Comparison of ENCODE assay signal across 1 cellular context in the genomic region with DNA sequence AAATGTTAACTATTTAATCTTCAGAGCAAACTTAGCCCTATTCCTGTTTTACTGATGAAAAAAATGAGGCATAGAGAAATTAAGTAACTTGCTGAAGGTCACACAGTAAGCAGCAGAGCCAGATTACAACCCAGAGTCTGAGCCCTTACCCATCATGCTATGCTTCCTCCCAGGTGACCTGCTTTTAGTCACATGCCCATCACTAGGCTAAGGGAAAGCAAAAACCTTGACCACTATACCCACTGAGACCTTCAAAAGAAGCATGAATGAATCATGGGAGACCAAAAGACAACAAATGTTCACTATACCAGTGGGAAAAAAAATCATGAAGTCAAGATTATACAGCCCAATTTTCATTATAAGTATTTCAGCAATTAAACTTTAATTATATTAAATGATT.
TF ChIP-seq lines count a peak whose summit lies in the region.

No MANE protein-coding gene starts in this region.

TF ChIP-seq in HCT116, 20 proteins besides CTCF, POLR2A, EP300 and RAD21:
- TF ChIP-seq ZFX (IDR thresholded peaks at IDR 0.05) (no peak), CEBPB (IDR thresholded peaks at IDR 0.05; ENCODE audit: low read depth) (no peak), EGR1 (IDR thresholded peaks at IDR 0.05; ENCODE audit: low read depth) (no peak), CBX3 (IDR thresholded peaks at IDR 0.05; ENCODE audit: low read depth) (no peak), ELF1 (IDR thresholded peaks at IDR 0.05; ENCODE audit: borderline replicate concordance, low read depth) (no peak), YY1 (IDR thresholded peaks at IDR 0.05; ENCODE audit: extremely low read depth, insufficient replicate concordance, low read depth, low read length) (no peak), EZH2 (IDR thresholded peaks at IDR 0.05) (no peak), JUND (IDR thresholded peaks at IDR 0.05) (no peak), EZH2phosphoT487 (IDR thresholded peaks at IDR 0.05; ENCODE audit: borderline replicate concordance) (no peak), FOSL1 (IDR thresholded peaks at IDR 0.05; ENCODE audit: low read depth) (no peak), TCF7L2 (IDR thresholded peaks at IDR 0.05; ENCODE audit: borderline replicate concordance, extremely low read depth, insufficient read depth, insufficient read length) (no peak), ZNF274 (IDR thresholded peaks at IDR 0.05; ENCODE audit: low read depth, low read length) (no peak), POLR2AphosphoS5 (IDR thresholded peaks at IDR 0.05; ENCODE audit: low read depth, low read length) (no peak), SRF (IDR thresholded peaks at IDR 0.05; ENCODE audit: low read depth) (no peak), SIN3A (IDR thresholded peaks at IDR 0.05; ENCODE audit: low read depth) (no peak)
- TF ChIP-seq, protein P1, sequence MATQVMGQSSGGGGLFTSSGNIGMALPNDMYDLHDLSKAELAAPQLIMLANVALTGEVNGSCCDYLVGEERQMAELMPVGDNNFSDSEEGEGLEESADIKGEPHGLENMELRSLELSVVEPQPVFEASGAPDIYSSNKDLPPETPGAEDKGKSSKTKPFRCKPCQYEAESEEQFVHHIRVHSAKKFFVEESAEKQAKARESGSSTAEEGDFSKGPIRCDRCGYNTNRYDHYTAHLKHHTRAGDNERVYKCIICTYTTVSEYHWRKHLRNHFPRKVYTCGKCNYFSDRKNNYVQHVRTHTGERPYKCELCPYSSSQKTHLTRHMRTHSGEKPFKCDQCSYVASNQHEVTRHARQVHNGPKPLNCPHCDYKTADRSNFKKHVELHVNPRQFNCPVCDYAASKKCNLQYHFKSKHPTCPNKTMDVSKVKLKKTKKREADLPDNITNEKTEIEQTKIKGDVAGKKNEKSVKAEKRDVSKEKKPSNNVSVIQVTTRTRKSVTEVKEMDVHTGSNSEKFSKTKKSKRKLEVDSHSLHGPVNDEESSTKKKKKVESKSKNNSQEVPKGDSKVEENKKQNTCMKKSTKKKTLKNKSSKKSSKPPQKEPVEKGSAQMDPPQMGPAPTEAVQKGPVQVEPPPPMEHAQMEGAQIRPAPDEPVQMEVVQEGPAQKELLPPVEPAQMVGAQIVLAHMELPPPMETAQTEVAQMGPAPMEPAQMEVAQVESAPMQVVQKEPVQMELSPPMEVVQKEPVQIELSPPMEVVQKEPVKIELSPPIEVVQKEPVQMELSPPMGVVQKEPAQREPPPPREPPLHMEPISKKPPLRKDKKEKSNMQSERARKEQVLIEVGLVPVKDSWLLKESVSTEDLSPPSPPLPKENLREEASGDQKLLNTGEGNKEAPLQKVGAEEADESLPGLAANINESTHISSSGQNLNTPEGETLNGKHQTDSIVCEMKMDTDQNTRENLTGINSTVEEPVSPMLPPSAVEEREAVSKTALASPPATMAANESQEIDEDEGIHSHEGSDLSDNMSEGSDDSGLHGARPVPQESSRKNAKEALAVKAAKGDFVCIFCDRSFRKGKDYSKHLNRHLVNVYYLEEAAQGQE (IDR thresholded peaks at IDR 0.05; ENCODE audit: low read depth) = no peak
- TF ChIP-seq, protein P2, sequence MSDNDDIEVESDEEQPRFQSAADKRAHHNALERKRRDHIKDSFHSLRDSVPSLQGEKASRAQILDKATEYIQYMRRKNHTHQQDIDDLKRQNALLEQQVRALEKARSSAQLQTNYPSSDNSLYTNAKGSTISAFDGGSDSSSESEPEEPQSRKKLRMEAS (IDR thresholded peaks at IDR 0.05) = no peak
- TF ChIP-seq, protein P3, sequence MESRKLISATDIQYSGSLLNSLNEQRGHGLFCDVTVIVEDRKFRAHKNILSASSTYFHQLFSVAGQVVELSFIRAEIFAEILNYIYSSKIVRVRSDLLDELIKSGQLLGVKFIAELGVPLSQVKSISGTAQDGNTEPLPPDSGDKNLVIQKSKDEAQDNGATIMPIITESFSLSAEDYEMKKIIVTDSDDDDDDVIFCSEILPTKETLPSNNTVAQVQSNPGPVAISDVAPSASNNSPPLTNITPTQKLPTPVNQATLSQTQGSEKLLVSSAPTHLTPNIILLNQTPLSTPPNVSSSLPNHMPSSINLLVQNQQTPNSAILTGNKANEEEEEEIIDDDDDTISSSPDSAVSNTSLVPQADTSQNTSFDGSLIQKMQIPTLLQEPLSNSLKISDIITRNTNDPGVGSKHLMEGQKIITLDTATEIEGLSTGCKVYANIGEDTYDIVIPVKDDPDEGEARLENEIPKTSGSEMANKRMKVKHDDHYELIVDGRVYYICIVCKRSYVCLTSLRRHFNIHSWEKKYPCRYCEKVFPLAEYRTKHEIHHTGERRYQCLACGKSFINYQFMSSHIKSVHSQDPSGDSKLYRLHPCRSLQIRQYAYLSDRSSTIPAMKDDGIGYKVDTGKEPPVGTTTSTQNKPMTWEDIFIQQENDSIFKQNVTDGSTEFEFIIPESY (IDR thresholded peaks at IDR 0.05; ENCODE audit: extremely low read depth, insufficient replicate concordance, low read length) = no peak
- TF ChIP-seq, protein P4, sequence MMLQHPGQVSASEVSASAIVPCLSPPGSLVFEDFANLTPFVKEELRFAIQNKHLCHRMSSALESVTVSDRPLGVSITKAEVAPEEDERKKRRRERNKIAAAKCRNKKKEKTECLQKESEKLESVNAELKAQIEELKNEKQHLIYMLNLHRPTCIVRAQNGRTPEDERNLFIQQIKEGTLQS (IDR thresholded peaks at IDR 0.05) = no peak
TF ChIP-seq in HCT116: peak in this region for 0.
